Comparison of ENCODE assay signal across 37 cellular contexts in genomic region chr3:123281929-123282328, GRCh38.
"Had no signal": no experiment of that assay in that cellular context is flagged by ENCODE, and none has a peak within 500 bp of the region (broad histone marks: within the 10 kb centered on the region; RNA-seq: fewer than 3 reads in every experiment).

No MANE protein-coding gene starts in this region.

- H3K36me3 Mint-ChIP-seq: activated CD4-positive, alpha-beta memory T cell treated with anti-CD3 and anti-CD28 coated beads for 36 hours; activated CD8-positive, alpha-beta memory T cell treated with anti-CD3 and anti-CD28 coated beads, Interleukin-2, amount 10 ng/mL, durations not matched to agents 7 days and 5 days; activated naive CD4-positive, alpha-beta T cell treated with anti-CD3 and anti-CD28 coated beads, Interleukin-2, amount 50 U/mL, for 24 hours had no signal

- FAIRE-seq: astrocyte had no signal

- H3K27me3 ChIP-seq: adrenal gland, MG63, Peyer's patch, SJSA1 had no signal

- H3K4me1 ChIP-seq: adrenal gland, Peyer's patch, SJSA1 had no signal

- DNase-seq: activated B cell treated with CpG ODN at 0.5 μM for 24 hours; activated CD4-positive, alpha-beta memory T cell treated with anti-CD3 and anti-CD28 coated beads for 36 hours; activated CD4-positive, alpha-beta T cell treated with anti-CD3 and anti-CD28 coated beads for 4 hours; activated CD4-positive, alpha-beta T cell treated with anti-CD3 and anti-CD28 coated beads, Interleukin-2, amount 50 U/mL, for 1 hour; activated CD4-positive, CD25-positive, alpha-beta regulatory T cell treated with anti-CD3 and anti-CD28 coated beads, Interleukin-2, amount 50 U/mL, for 72 hours; activated effector memory CD4-positive, alpha-beta T cell treated with anti-CD3 and anti-CD28 coated beads, Interleukin-2, amount 50 U/mL, for 16 hours; activated naive CD4-positive, alpha-beta T cell; activated T-cell treated with anti-CD3 and anti-CD28 coated beads, Interleukin-2, amount 50 U/mL, for 1 hour; activated T-cell treated with anti-CD3 and anti-CD28 coated beads, Interleukin-2, amount 50 U/mL, for 72 hours; central memory CD4-positive, alpha-beta T cell; Kasumi-1; KBM-7; MG63; NCI-H1048; NCI-H1105 treated with DMSO at 0.1 percent for 48 hours; NCI-H1436; NCI-H1694; NCI-H1930; NCI-H2081 treated with DMSO at 0.1 percent for 48 hours; NCI-H226; NCI-H446 treated with DMSO at 0.1 percent for 48 hours; NCI-H524; NCI-H69; Peyer's patch; RPMI8226; SHP77 treated with DMSO at 0.1 percent for 48 hours; SK-N-SH; T-helper 17 cell; T-helper 9 cell had no signal

- ATAC-seq: activated CD8-positive, alpha-beta memory T cell treated with anti-CD3 and anti-CD28 coated beads, Interleukin-2, amount 10 ng/mL, durations not matched to agents 7 days and 5 days; activated T-cell treated with anti-CD3 and anti-CD28 coated beads, Interleukin-2, amount 50 U/mL, for 72 hours; activated T-helper 17 cell treated with anti-CD3 and anti-CD28 coated beads, Interleukin-2, amount 50 U/mL, for 72 hours; T-helper 17 cell had no signal

- H3K27ac Mint-ChIP-seq: activated B cell treated with CpG ODN at 0.5 μM for 24 hours; activated CD4-positive, alpha-beta memory T cell treated with anti-CD3 and anti-CD28 coated beads for 36 hours; activated CD8-positive, alpha-beta memory T cell treated with anti-CD3 and anti-CD28 coated beads, Interleukin-2, amount 10 ng/mL, durations not matched to agents 7 days and 5 days; activated naive CD4-positive, alpha-beta T cell treated with anti-CD3 and anti-CD28 coated beads, Interleukin-2, amount 50 U/mL, for 24 hours; activated T-cell treated with anti-CD3 and anti-CD28 coated beads, Interleukin-2, amount 50 U/mL, for 72 hours; activated T-helper 17 cell treated with anti-CD3 and anti-CD28 coated beads, Interleukin-2, amount 50 U/mL, for 72 hours; brain; T-helper 17 cell had no signal

- H3K9me3 Mint-ChIP-seq: activated B cell treated with CpG ODN at 0.5 μM for 24 hours; activated CD4-positive, alpha-beta memory T cell treated with anti-CD3 and anti-CD28 coated beads for 36 hours; activated naive CD4-positive, alpha-beta T cell treated with anti-CD3 and anti-CD28 coated beads, Interleukin-2, amount 50 U/mL, for 24 hours; activated T-cell treated with anti-CD3 and anti-CD28 coated beads, Interleukin-2, amount 50 U/mL, for 72 hours; brain had no signal

- H3K27ac ChIP-seq: adrenal gland, Peyer's patch, SJSA1, VCaP had no signal

- H3K9ac ChIP-seq: SK-N-SH had no signal

- H3K9me3 ChIP-seq: adrenal gland, MG63, Peyer's patch, SJSA1, SK-N-SH had no signal

- H3K4me3 ChIP-seq: adrenal gland, MG63, Peyer's patch, SJSA1 had no signal

- H3K36me3 ChIP-seq: adrenal gland, MG63, Peyer's patch, SJSA1 had no signal
